In the genomic region with DNA sequence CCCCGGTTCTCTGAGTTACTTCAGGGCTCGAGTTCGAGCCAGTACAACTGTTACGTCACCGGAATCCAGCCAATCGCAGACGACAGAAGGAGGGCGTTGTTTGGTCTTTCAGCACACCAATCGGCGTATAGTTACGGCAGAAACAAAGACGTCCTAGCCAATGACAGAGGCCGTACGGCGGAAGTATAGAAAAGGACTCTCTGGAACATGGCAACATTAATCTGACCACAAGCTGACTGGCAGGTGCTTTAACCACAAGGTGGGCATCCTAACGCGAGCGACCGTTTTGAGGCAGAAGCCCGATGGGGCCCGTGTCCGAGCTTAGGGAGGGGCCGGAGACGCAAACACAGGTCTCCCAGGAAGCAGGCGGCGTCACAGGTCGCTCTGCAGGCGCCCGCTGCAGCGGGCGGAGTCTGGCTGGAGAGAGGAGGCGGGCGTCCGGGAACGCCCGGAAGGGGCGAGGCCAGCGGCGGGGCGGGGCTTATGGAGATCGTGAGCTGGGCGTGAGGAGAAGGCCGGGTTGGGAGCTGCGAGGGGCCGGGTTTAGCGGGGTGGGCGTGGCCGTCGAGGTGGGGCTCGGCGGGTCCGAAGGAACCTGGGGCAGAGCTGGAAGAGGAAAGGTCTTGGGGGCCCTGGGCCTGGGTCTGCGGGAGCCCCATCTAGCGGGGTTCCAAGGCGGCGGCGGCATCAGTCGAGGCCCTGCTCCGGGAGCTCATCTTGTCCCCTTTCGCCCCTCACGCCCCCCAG, we compare ENCODE assay signal across 8 cellular contexts. TPM values are rescaled to one million over a fixed set of nuclear protein-coding genes. Genes with fewer than 3 reads are reported as not detected.
A peak's percentile ranks its signal among the peaks of the same experiment; 100 is the strongest.
DNase-seq lines count a peak whose midpoint lies in the region; TF ChIP-seq lines count a peak whose summit lies in the region.

A gene with protein sequence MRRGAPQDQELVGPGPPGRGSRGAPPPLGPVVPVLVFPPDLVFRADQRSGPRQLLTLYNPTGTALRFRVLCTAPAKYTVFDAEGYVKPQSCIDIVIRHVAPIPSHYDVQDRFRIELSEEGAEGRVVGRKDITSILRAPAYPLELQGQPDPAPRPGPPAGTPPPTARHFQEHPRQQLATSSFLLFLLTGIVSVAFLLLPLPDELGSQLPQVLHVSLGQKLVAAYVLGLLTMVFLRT (plus strand): TSS at position 558 of the 747 bp plus-strand sequence. CDS start 252 bp downstream, outside the sequence.

- H3K9me2 ChIP-seq in MM.1S (replicated peaks; ENCODE audit: insufficient read depth, low read length), result no peaks in the 10 kb centered on the region

- H3K4me1 ChIP-seq in HAP-1 (peaks cover 12% of the 10 kb centered on the region), MM.1S (ENCODE audit: low read length) (no peaks in the 10 kb centered on the region)

- no peaks in the 10 kb centered on the region for H3K9me3 Mint-ChIP-seq in nephron
- no peaks in the 10 kb centered on the region for H3K9me3 Mint-ChIP-seq in stimulated activated naive CD8-positive, alpha-beta T cell treated with anti-CD3 and anti-CD28 coated beads, Interleukin-15, Interleukin-2, amounts not matched to agents 100 ng/mL and 50 ng/mL, for 24 hours

- H3K36me3 ChIP-seq in HAP-1 (replicated peaks), result no peaks in the 10 kb centered on the region
- no peaks in the 10 kb centered on the region for H3K36me3 ChIP-seq in MM.1S (replicated peaks; ENCODE audit: insufficient read depth, low read length)

- H3K4me2 ChIP-seq in MM.1S (ENCODE audit: low read depth, low read length), result peak within 1 kb of the TSS; percentile 96

- H3K36me3 Mint-ChIP-seq in nephron (ENCODE audit: low read depth), result peaks cover 22% of the 10 kb centered on the region
- no peaks in the 10 kb centered on the region for H3K36me3 Mint-ChIP-seq in stimulated activated naive CD8-positive, alpha-beta T cell treated with anti-CD3 and anti-CD28 coated beads, Interleukin-15, Interleukin-2, amounts not matched to agents 100 ng/mL and 50 ng/mL, for 24 hours (ENCODE audit: low read depth)

- no peaks in the 10 kb centered on the region for H3K27me3 ChIP-seq in HAP-1 (ENCODE audit: low read depth)
- peaks cover 79% of the 10 kb centered on the region for H3K27me3 ChIP-seq in MM.1S (replicated peaks; ENCODE audit: insufficient read depth, low read length)

- H3K27ac Mint-ChIP-seq in nephron, result peak within 1 kb of the TSS; percentile 83 to 97 (median 90)
- H3K27ac Mint-ChIP-seq in stimulated activated naive CD8-positive, alpha-beta T cell treated with anti-CD3 and anti-CD28 coated beads, Interleukin-15, Interleukin-2, amounts not matched to agents 100 ng/mL and 50 ng/mL, for 24 hours, result peak within 1 kb of the TSS; percentile 95

- DNase-seq in G401 (ENCODE audit: low spot score), result peak; percentile 100
- DNase-seq in HAP-1 (ENCODE audit: low spot score in 2 of 2), result peak; percentile 99 to 100
- DNase-seq in MM.1S, result peak; percentile 100
- peak; percentile 95 for DNase-seq in SIG-M5 (lab: John Stamatoyannopoulos, UW)
- DNase-seq in activated gamma-delta T cell (lab: John Stamatoyannopoulos, UW), result peak; percentile 96
- peak; percentile 100 for DNase-seq in fibroblast of the aortic adventitia (ENCODE audit: low read depth)

- no peaks in the 10 kb centered on the region for H3K27me3 Mint-ChIP-seq in nephron (ENCODE audit: low read depth)
- H3K27me3 Mint-ChIP-seq in stimulated activated naive CD8-positive, alpha-beta T cell treated with anti-CD3 and anti-CD28 coated beads, Interleukin-15, Interleukin-2, amounts not matched to agents 100 ng/mL and 50 ng/mL, for 24 hours, result no peaks in the 10 kb centered on the region

- in situ Hi-C loops in G401 (cut with HindIII; ENCODE audit: low sequenced_read_pairs) (no loop called here), HAP-1 (cut with MboI; ENCODE audit: low sequenced_read_pairs) (no loop called here)

- H3K4me1 Mint-ChIP-seq in nephron, result no peaks in the 10 kb centered on the region
- peaks cover 12% of the 10 kb centered on the region for H3K4me1 Mint-ChIP-seq in stimulated activated naive CD8-positive, alpha-beta T cell treated with anti-CD3 and anti-CD28 coated beads, Interleukin-15, Interleukin-2, amounts not matched to agents 100 ng/mL and 50 ng/mL, for 24 hours (ENCODE audit: low read depth)

- H3K27ac ChIP-seq in MM.1S (ENCODE audit: low read length), result peak within 1 kb of the TSS; percentile 76

- H2AFZ ChIP-seq in MM.1S (ENCODE audit: low read length), result peak within 1 kb of the TSS; percentile 59

- peak within 1 kb of the TSS; percentile 97 to 99 (median 98) for H3K4me3 Mint-ChIP-seq in nephron
- H3K4me3 Mint-ChIP-seq in stimulated activated naive CD8-positive, alpha-beta T cell treated with anti-CD3 and anti-CD28 coated beads, Interleukin-15, Interleukin-2, amounts not matched to agents 100 ng/mL and 50 ng/mL, for 24 hours, result peak within 1 kb of the TSS; percentile 85

- peak within 1 kb of the TSS; percentile 73 for H3K9ac ChIP-seq in MM.1S (ENCODE audit: low read length)

- no peak for TF ChIP-seq CTCF in MM.1S (IDR thresholded peaks at IDR 0.05; ENCODE audit: low read length)
- TF ChIP-seq CTCF in fibroblast of the aortic adventitia (IDR thresholded peaks at IDR 0.05; ENCODE audit: insufficient read depth, low read length), result no peak
- TF ChIP-seq CTCF in nephron (IDR thresholded peaks at IDR 0.05; ENCODE audit: unreplicated experiment in 3 of 3), result no peak

- H3K9me3 ChIP-seq in HAP-1 (no peaks in the 10 kb centered on the region), MM.1S (replicated peaks; ENCODE audit: insufficient read depth, low read length) (no peaks in the 10 kb centered on the region)

- no peaks in the 10 kb centered on the region for H3K79me2 ChIP-seq in MM.1S (ENCODE audit: low read length)

- H3K4me3 ChIP-seq in HAP-1 (peak within 1 kb of the TSS; percentile 68), MM.1S (ENCODE audit: low read length) (peak within 1 kb of the TSS; percentile 69), fibroblast of the aortic adventitia (ENCODE audit: low read depth, low read length) (peak within 1 kb of the TSS; percentile 85)

- H4K20me1 ChIP-seq in MM.1S (ENCODE audit: insufficient read depth, low read length), result no peaks in the 10 kb centered on the region

- H3F3A ChIP-seq in MM.1S (ENCODE audit: insufficient read depth, low read length), result peaks cover 4% of the 10 kb centered on the region; the same call in 1 of the 2 replicates

RNA-seq across cellular contexts. Expression of the gene that starts here (rescaled TPM):
- 12.9 and 52.9 TPM in 2 replicates for total RNA-seq in G401 (2014; rRNA removed; shearing (Covaris generic))
- total RNA-seq in fibroblast of the aortic adventitia (ENCODE audit: low replicate concordance), result 1.8 and 11.4 TPM in 2 replicates

Comparison
In these comparisons a context has a peak if more than half of its experiments do, and no peak if none do; other contexts are left out.
1. Peak in every context shown above with its lines: DNase-seq, H3K4me3 ChIP-seq and H3K27ac ChIP-seq.